Comparison of ENCODE assay signal across 10 cellular contexts in the genomic region with DNA sequence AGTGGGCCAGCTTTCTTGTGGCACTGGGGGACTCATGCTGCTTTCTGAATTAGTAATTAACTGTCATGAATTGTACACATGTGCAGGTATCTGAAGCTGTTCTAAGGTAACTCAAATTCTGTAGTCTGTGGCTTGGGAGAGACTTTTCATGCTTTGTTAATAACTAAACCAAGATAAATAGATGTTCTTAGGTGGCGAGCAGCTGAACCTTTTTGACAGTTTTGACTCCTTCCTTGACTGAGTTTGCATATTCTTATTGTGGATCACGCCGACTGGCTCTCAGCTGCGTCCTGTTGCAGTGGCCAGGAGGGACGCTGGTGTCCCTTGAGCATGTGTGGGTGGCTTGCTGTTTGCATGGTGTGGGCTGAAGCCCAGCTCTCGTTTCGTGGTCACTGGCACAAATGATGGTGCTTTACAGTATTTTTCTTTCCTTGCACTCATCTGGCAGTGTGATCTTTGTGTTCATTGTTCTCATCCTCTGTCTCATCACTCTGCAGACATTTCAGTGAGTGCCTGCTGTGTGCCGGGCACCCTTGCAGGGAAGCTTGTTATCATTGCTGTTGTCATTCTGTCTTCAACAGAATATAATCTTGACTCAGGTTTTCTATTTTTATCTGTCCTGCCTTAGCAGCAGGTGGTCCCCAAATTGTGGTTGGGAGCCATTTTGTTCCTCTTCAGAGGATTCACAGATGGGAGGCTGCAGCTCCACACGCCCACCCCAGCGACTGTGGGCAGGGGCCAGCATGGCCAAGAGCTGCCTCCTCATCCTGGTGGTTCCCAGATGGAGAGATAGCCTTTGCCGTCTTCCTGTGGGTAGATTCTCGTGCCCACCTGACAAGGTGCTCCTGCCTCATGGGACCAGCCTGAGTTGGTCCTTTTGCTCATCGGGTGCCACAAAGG. TPM values are rescaled to one million over a fixed set of nuclear protein-coding genes. Genes with fewer than 3 reads are reported as not detected.
DNase-seq lines count a peak whose midpoint lies in the region; ATAC-seq, FAIRE-seq and TF ChIP-seq lines count a peak whose summit lies in the region.
"Had no signal": no experiment of that assay in that cellular context is flagged by ENCODE, and none has a peak within 500 bp of the region (broad histone marks: within the 10 kb centered on the region; RNA-seq: fewer than 3 reads in every experiment).

No MANE protein-coding gene starts in this region.

- no TSS peak for BruUV-seq in GM12878 (replicated peaks; lab: Mats Ljungman, UMichigan)

- CTCF ChIA-PET in GM12878 (lab: Yijun Ruan, JAX), result interaction anchor here (0.8 to 8.5 kb wide), 21 partner anchors 9 to 143 kb away, joined by 3 to 83 read pairs (median 7); partner anchors contain the start of genes DUSP22 and IRF4

- POLR2A ChIA-PET in GM12878 (lab: Charles Lee), result interaction anchor here (0.6 to 8.4 kb wide), 28 partner anchors 9 to 138 kb away, joined by 3 to 165 read pairs (median 6); partner anchors contain the start of genes DUSP22 and IRF4

- FAIRE-seq in GM12878 (lab: Jason Lieb, UNC), result peak; percentile 61

- peaks cover 79% of the 10 kb centered on the region for H3K79me2 ChIP-seq in GM12878 (ENCODE audit: control insufficient read depth, insufficient read depth, low read length)

- H3K27ac ChIP-seq in GM12878 (ENCODE audit: control insufficient read depth, insufficient read depth) (peak overlapping the region; percentile 97), gastrocnemius medialis (no peak overlapping the region)
- H3K27ac ChIP-seq: psoas muscle had no signal

- ATAC-seq in GM19351 (IDR thresholded peaks at IDR 0.05; ENCODE audit: unreplicated experiment) (peak; percentile 38), HG02970 (IDR thresholded peaks at IDR 0.05; ENCODE audit: low FRiP score, unreplicated experiment) (peak; percentile 34), GM12878 (peak; percentile 65), gastrocnemius medialis (no peak)
- ATAC-seq: psoas muscle had no signal

- SMC1A ChIA-PET in GM12878 (lab: Charles Lee; ENCODE audit: uncharacterized antibody, unreplicated experiment), result interaction anchor here (0.9 to 17.1 kb wide), 33 partner anchors 8 to 142 kb away, joined by 3 to 707 read pairs (median 7); partner anchors contain the start of genes DUSP22 and IRF4

- TF ChIP-seq CTCF in GM12872 (IDR thresholded peaks at IDR 0.05; ENCODE audit: insufficient read depth, low read depth, low read length) (peak; percentile 58; the same call in 2 of the 3 replicates), GM12878 (IDR thresholded peaks at IDR 0.05 in 2 of 3, conservative IDR thresholded peaks at IDR 0.05 in 1 of 3; ENCODE audit: control insufficient read depth in 2 of 3, extremely low read depth in 1 of 3, insufficient read depth in 1 of 3, low read depth in 3 of 3, low read length in 3 of 3) (peak in 2 of 3 experiments; percentile 55 to 59; a peak in 4 of 6 replicates), gastrocnemius medialis (IDR thresholded peaks at IDR 0.05 in 4 of 5, conservative IDR thresholded peaks at IDR 0.05 in 1 of 5) (no peak)

- H3K4me2 ChIP-seq in GM12878 (ENCODE audit: control insufficient read depth, insufficient read depth), result peak overlapping the region; percentile 87

- H3K9ac ChIP-seq in GM12878 (ENCODE audit: control insufficient read depth, insufficient read depth, low read length), result peak overlapping the region; percentile 51

- H3K4me1 ChIP-seq in GM12878 (ENCODE audit: control insufficient read depth, insufficient read depth, low read length), result peaks cover 82% of the 10 kb centered on the region
- peaks cover 7 to 11% of the 10 kb centered on the region in 2 donors for H3K4me1 ChIP-seq in gastrocnemius medialis

- H3K4me3 ChIP-seq in GM12878, result peak overlapping the region; percentile 35; the same call in 1 of the 2 replicates
- H3K4me3 ChIP-seq in gastrocnemius medialis, result no peak overlapping the region
- H3K4me3 ChIP-seq: psoas muscle had no signal

- H3K36me3 ChIP-seq in GM12878 (ENCODE audit: control insufficient read depth in 2 of 2, insufficient read depth in 2 of 2, low read length in 1 of 2) (peaks cover 6 to 8% of the 10 kb centered on the region in 2 experiments), gastrocnemius medialis (no peaks in the 10 kb centered on the region)

- DNase-seq in GM12878 (ENCODE audit: low read depth, low spot score), result peak; percentile 93
- DNase-seq in COLO668 (lab: John Stamatoyannopoulos, UW; ENCODE audit: unreplicated experiment), result no peak
- DNase-seq in NCI-H1694 (lab: John Stamatoyannopoulos, UW), result no peak
- no peak for DNase-seq in RPMI8226
- no peak for DNase-seq in gastrocnemius medialis
- DNase-seq: activated CD4-positive, alpha-beta T cell treated with anti-CD3 and anti-CD28 coated beads, Interleukin-2, amount 50 U/mL, for 48 hours had no signal

- TF ChIP-seq RAD21 in GM12878 (IDR thresholded peaks at IDR 0.05; ENCODE audit: insufficient read depth, low read depth, low read length), result peak; percentile 46

- H4K20me1 ChIP-seq in GM12878 (ENCODE audit: control insufficient read depth, insufficient read depth), result no peaks in the 10 kb centered on the region

- in situ Hi-C loops in GM12878 (cut with MboI) (no loop called here), gastrocnemius medialis (cut with MboI; ENCODE audit: low sequenced_read_pairs in 4 of 4) (no loop called here)

- 12% methylated on average over 13 of the region's 13 CpGs for WGBS in GM12878 (ENCODE audit: insufficient coverage, insufficient replicate concordance, low lambda C conversion rate, missing lambda C conversion rate)

- RAD21 ChIA-PET in GM12878 (lab: Charles Lee; ENCODE audit: unreplicated experiment), result interaction anchor here (0.7 to 8.2 kb wide), 32 partner anchors 8 to 144 kb away, joined by 3 to 170 read pairs (median 7); partner anchors contain the start of genes DUSP22 and IRF4

- no peaks in the 10 kb centered on the region for H3K27me3 ChIP-seq in GM12878 (replicated peaks in 1 of 2; ENCODE audit: control insufficient read depth in 2 of 2, insufficient read depth in 2 of 2, low read length in 1 of 2)
- H3K27me3 ChIP-seq in gastrocnemius medialis, result no peaks in the 10 kb centered on the region

- no peak overlapping the region for H2AFZ ChIP-seq in GM12878 (ENCODE audit: control insufficient read depth, low read depth, low read length)

- no peaks in the 10 kb centered on the region for H3K9me3 ChIP-seq in GM12878 (replicated peaks; ENCODE audit: control insufficient read depth, insufficient read depth, low read length)
- no peaks in the 10 kb centered on the region for H3K9me3 ChIP-seq in gastrocnemius medialis
- H3K9me3 ChIP-seq: psoas muscle had no signal

- TF ChIP-seq POLR2A in GM12878 (IDR thresholded peaks at IDR 0.05; ENCODE audit: low read depth, low read length) (no peak), gastrocnemius medialis (IDR thresholded peaks at IDR 0.05) (no peak)

- intact Hi-C loops in GM12878 (cut with micrococcal nuclease; ENCODE audit: unreplicated experiment) (loop anchor here (1.0 kb wide), 3 partner anchors 10 to 59 kb away; partner anchors contain the start of gene IRF4), gastrocnemius medialis (cut with DNase I; ENCODE audit: low total_unique reads) (no loop called here)

- peak; percentile 92 to 97 for TF ChIP-seq EP300 in GM12878 (IDR thresholded peaks at IDR 0.05; ENCODE audit: borderline replicate concordance in 1 of 2, control insufficient read depth in 1 of 2, low read depth in 2 of 2, low read length in 2 of 2)

TF ChIP-seq in GM12878, 131 proteins besides CTCF, POLR2A, EP300 and RAD21 (continues in another document):
- no peak for TF ChIP-seq NFIC (IDR thresholded peaks at IDR 0.05; ENCODE audit: low read depth, low read length)
- TF ChIP-seq ETV6 (conservative IDR thresholded peaks at IDR 0.05 in 1 of 2, IDR thresholded peaks at IDR 0.05 in 1 of 2; ENCODE audit: borderline replicate concordance in 1 of 2, low read depth in 1 of 2), result no peak

RNA-seq across cellular contexts. Expression of gene DUSP22, which starts 39.6 kb away (rescaled TPM):
- 632 and 708 TPM in 2 replicates for total RNA-seq in GM12878 (2013; cell fraction: nucleolus; rRNA removed)
- total RNA-seq in GM12878 (2014; rRNA removed) (113 and 123 TPM in 2 replicates), GM12878 (2014; rRNA removed; fragmentation: Illumina TruSeq; extraction: Trizol) (80.6 and 83.3 TPM in 2 replicates), GM12878 (2021) (125 and 130 TPM in 2 replicates), gastrocnemius medialis (10 to 100 TPM; 53.4 to 70.7 (median 61.3) TPM)
- polyA plus RNA-seq in GM12878 (2011; ENCODE audit: low read depth), result 128 TPM
- polyA plus RNA-seq in GM12878 (2011; rRNA removed) (78.9 and 80.1 TPM in 2 replicates), GM12878 (2014; fragmentation: Illumina TruSeq; extraction: Trizol) (87.9 and 101 TPM in 2 replicates), GM12878 (2014; fragmentation: Nextera tagmentation; extraction: Ambion mirVana) (10 to 100 TPM; 93.4 to 99.7 TPM), GM12878 (2014; rRNA removed) (138 and 147 TPM in 2 replicates), GM12878 (2016; fragmentation: Nextera tagmentation; extraction: Ambion mirVana) (100 to 1,000 TPM; 150 to 156 TPM)
- 109 and 115 TPM in 2 replicates for polyA plus RNA-seq in GM12878 (2011; cell fraction: cytosol; rRNA removed)
- polyA plus RNA-seq in GM12878 (2011; cell fraction: nucleus; rRNA removed), result 359 and 389 TPM in 2 replicates
- polyA plus RNA-seq in GM12878 (2012), result 121 and 164 TPM in 2 replicates
- polyA minus RNA-seq in GM12878 (2011; rRNA and poly(A)+ RNA removed), result 84.5 and 84.7 TPM in 2 replicates
- polyA minus RNA-seq in GM12878 (2011; cell fraction: cytosol; rRNA and poly(A)+ RNA removed), result 15.5 and 16.8 TPM in 2 replicates
- polyA minus RNA-seq in GM12878 (2011; cell fraction: nucleus; rRNA and poly(A)+ RNA removed), result 118 and 156 TPM in 2 replicates

RNA-seq across cellular contexts. Expression of gene IRF4, which starts 59.7 kb away (rescaled TPM):
- 825 and 857 TPM in 2 replicates for total RNA-seq in GM12878 (2013; cell fraction: nucleolus; rRNA removed)
- 287 and 295 TPM in 2 replicates for total RNA-seq in GM12878 (2014; rRNA removed)
- 217 and 228 TPM in 2 replicates for total RNA-seq in GM12878 (2014; rRNA removed; fragmentation: Illumina TruSeq; extraction: Trizol)
- 495 and 498 TPM in 2 replicates for total RNA-seq in GM12878 (2021)
- 299 TPM for polyA plus RNA-seq in GM12878 (2011; ENCODE audit: low read depth)
- polyA plus RNA-seq in GM12878 (2011; rRNA removed), result 252 and 320 TPM in 2 replicates
- polyA plus RNA-seq in GM12878 (2011; cell fraction: cytosol; rRNA removed), result 352 and 442 TPM in 2 replicates
- polyA plus RNA-seq in GM12878 (2011; cell fraction: nucleus; rRNA removed), result 848 and 1,001 TPM in 2 replicates
- polyA plus RNA-seq in GM12878 (2012), result 262 and 367 TPM in 2 replicates
- 223 and 228 TPM in 2 replicates for polyA plus RNA-seq in GM12878 (2014; fragmentation: Illumina TruSeq; extraction: Trizol)
- polyA plus RNA-seq in GM12878 (2014; fragmentation: Nextera tagmentation; extraction: Ambion mirVana), result 10 to 100 TPM; 50.0 to 98.9 TPM
- 187 and 205 TPM in 2 replicates for polyA plus RNA-seq in GM12878 (2014; rRNA removed)
- 100 to 1,000 TPM; 295 to 297 TPM for polyA plus RNA-seq in GM12878 (2016; fragmentation: Nextera tagmentation; extraction: Ambion mirVana)
- polyA minus RNA-seq in GM12878 (2011; rRNA and poly(A)+ RNA removed), result 364 and 403 TPM in 2 replicates
- polyA minus RNA-seq in GM12878 (2011; cell fraction: cytosol; rRNA and poly(A)+ RNA removed), result 196 and 207 TPM in 2 replicates
- 241 and 321 TPM in 2 replicates for polyA minus RNA-seq in GM12878 (2011; cell fraction: nucleus; rRNA and poly(A)+ RNA removed)
- total RNA-seq in gastrocnemius medialis, result under 1 TPM in 3 of 4 donors, not detected in 1; 0.26 to 0.56 (median 0.31) TPM

Comparison
In these comparisons a context has a peak if more than half of its experiments do, and no peak if none do; other contexts are left out.
1. CTCF ChIP-seq: peak in GM12872 (single experiment) and GM12878 (2 of 3); none in gastrocnemius medialis (0 of 5).
2. ATAC-seq: peak in GM19351 (single experiment), HG02970 (single experiment) and GM12878 (single experiment); none in gastrocnemius medialis (0 of 2).
3. RNA of gene IRF4, which starts 59.7 kb away (total RNA-seq): 217 to 857 TPM in GM12878; 0.26 to 0.56 TPM in gastrocnemius medialis; every median in the first group is over 100 times any median in the second.